23 cellular contexts compared by ENCODE assay signal in the genomic region with DNA sequence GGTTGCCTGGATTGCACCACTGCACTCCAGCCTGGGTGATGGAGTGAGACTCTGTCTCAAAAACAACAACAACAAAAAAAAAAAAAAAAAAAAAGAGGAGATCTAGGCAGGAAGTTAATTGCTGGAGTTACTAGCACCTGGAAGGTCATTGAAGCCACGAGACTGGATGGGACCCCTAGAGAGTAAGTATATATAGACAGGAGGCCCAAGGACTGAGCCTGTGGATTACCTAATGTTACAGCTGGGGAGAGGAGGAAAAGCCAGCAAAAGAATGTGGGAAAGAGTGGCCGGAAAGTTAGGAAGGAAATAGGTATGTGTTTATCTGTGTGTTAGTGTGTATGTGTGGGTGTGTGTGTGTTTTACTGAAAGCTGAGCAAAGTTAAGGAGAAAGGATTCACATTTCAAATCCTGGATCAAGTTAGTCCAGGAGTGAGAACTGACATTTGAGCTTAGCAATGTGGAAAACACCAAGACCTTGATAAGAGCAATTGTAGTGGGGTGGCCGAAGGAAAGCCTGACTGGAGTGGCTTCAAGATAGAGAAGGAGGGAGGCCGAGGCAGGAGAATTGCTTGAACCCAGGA. TPM values are rescaled to one million over a fixed set of nuclear protein-coding genes. Genes with fewer than 3 reads are reported as not detected.
DNase-seq lines count a peak whose midpoint lies in the region; ATAC-seq, FAIRE-seq and TF ChIP-seq lines count a peak whose summit lies in the region.
"Had no signal": no experiment of that assay in that cellular context is flagged by ENCODE, and none has a peak within 500 bp of the region (broad histone marks: within the 10 kb centered on the region; RNA-seq: fewer than 3 reads in every experiment).

No MANE protein-coding gene starts in this region.

- H3K79me2 ChIP-seq in endothelial cell of umbilical vein (ENCODE audit: control insufficient read depth, insufficient read depth, low read length) (no peaks in the 10 kb centered on the region), neural progenitor cell (ENCODE audit: low read depth) (no peaks in the 10 kb centered on the region)

- H3K4me3 ChIP-seq in endothelial cell of umbilical vein (replicated peaks in 1 of 3; ENCODE audit: insufficient read depth in 1 of 3, low read depth in 1 of 3, low read length in 3 of 3) (no peak overlapping the region), neural progenitor cell (no peak overlapping the region)
- H3K4me3 ChIP-seq: HAP-1, MG63, Peyer's patch had no signal

- H3K27me3 ChIP-seq in endothelial cell of umbilical vein (ENCODE audit: control insufficient read depth in 2 of 2, insufficient read depth in 2 of 2, low read length in 2 of 2) (peaks cover 0 to 3% of the 10 kb centered on the region in 2 experiments), neural progenitor cell (no peaks in the 10 kb centered on the region)
- H3K27me3 ChIP-seq: MG63, Peyer's patch had no signal

- no peak overlapping the region for H3K4me2 ChIP-seq in endothelial cell of umbilical vein (ENCODE audit: insufficient read depth, low read length)
- H3K4me2 ChIP-seq in neural progenitor cell: no peak overlapping the region

- no peaks in the 10 kb centered on the region for H3K36me3 Mint-ChIP-seq in neural progenitor cell
- H3K36me3 Mint-ChIP-seq: IgD-negative memory B cell had no signal

- H3K4me1 ChIP-seq in endothelial cell of umbilical vein (ENCODE audit: control insufficient read depth, extremely low read depth, insufficient read depth, low read length) (no peaks in the 10 kb centered on the region), neural progenitor cell (peaks cover 16% of the 10 kb centered on the region)
- H3K4me1 ChIP-seq: HAP-1, Peyer's patch had no signal

- H3K9me3 ChIP-seq in endothelial cell of umbilical vein (replicated peaks; ENCODE audit: control insufficient read depth, insufficient read depth, low read length) (no peaks in the 10 kb centered on the region), neural progenitor cell (ENCODE audit: low read depth) (no peaks in the 10 kb centered on the region)
- H3K9me3 ChIP-seq: HAP-1, MG63, Peyer's patch had no signal

- H4K20me1 ChIP-seq in endothelial cell of umbilical vein (replicated peaks; ENCODE audit: control insufficient read depth, extremely low read depth, insufficient read depth, low read length): no peaks in the 10 kb centered on the region
- H4K20me1 ChIP-seq in neural progenitor cell (ENCODE audit: low read depth): peaks cover 27% of the 10 kb centered on the region

- peak overlapping the region; percentile 7 for H3K27ac Mint-ChIP-seq in neural progenitor cell
- H3K27ac Mint-ChIP-seq: B cell, IgD-negative memory B cell had no signal

- intact Hi-C loops in endothelial cell of umbilical vein (cut with micrococcal nuclease): no loop called here

- H3K9me1 ChIP-seq in endothelial cell of umbilical vein (replicated peaks; ENCODE audit: control insufficient read depth, extremely low read depth, insufficient read depth, low read length): no peaks in the 10 kb centered on the region

- POLR2A ChIA-PET in endothelial cell of umbilical vein (lab: Charles Lee): no interaction called here

- H2AFZ ChIP-seq in endothelial cell of umbilical vein (ENCODE audit: low read depth, low read length) (no peak overlapping the region), neural progenitor cell (replicated peaks) (no peak overlapping the region)

- CTCF ChIA-PET in endothelial cell of umbilical vein (lab: Charles Lee): interaction anchor here (1.2 kb wide), 1 partner anchor 15 kb away, joined by 3 read pairs; no protein-coding TSS in a partner anchor

- no peak for TF ChIP-seq CTCF in endothelial cell of umbilical vein (IDR thresholded peaks at IDR 0.05; ENCODE audit: extremely low read depth in 1 of 2, insufficient read depth in 1 of 2, low read depth in 1 of 2, low read length in 2 of 2)
- TF ChIP-seq CTCF in neural progenitor cell (IDR thresholded peaks at IDR 0.05): no peak

- H3K9ac ChIP-seq in endothelial cell of umbilical vein (replicated peaks; ENCODE audit: extremely low read depth, insufficient read depth, low read length): no peak overlapping the region
- no peak overlapping the region for H3K9ac ChIP-seq in neural progenitor cell

- peaks cover 4% of the 10 kb centered on the region for H3F3A ChIP-seq in neural progenitor cell (ENCODE audit: low read depth)

- TF ChIP-seq POLR2A in endothelial cell of umbilical vein (IDR thresholded peaks at IDR 0.05; ENCODE audit: low read depth, low read length): no peak

- H3K4me1 Mint-ChIP-seq in neural progenitor cell: peaks cover 34% of the 10 kb centered on the region

- no peak for ATAC-seq in HG03025 (IDR thresholded peaks at IDR 0.05; ENCODE audit: low FRiP score, unreplicated experiment)

- dilution Hi-C loops in endothelial cell of umbilical vein (cut with MboI; ENCODE audit: extremely low pct_ligation_motif_present, low sequenced_read_pairs): no loop called here

- H3K36me3 ChIP-seq in endothelial cell of umbilical vein (ENCODE audit: control insufficient read depth in 2 of 2, extremely low read depth in 1 of 2, insufficient read depth in 2 of 2, low read length in 2 of 2): no peaks in the 10 kb centered on the region
- no peaks in the 10 kb centered on the region for H3K36me3 ChIP-seq in neural progenitor cell
- H3K36me3 ChIP-seq: HAP-1, MG63, Peyer's patch had no signal

- peak in 2 of 3 experiments; percentile 23 to 47 for DNase-seq in NCI-H1417 (lab: John Stamatoyannopoulos, UW)
- DNase-seq in NCI-H1417 treated with DMSO at 0.1 percent for 48 hours (lab: John Stamatoyannopoulos, UW): no peak
- DNase-seq in NCI-H69 (lab: John Stamatoyannopoulos, UW): peak; percentile 88
- peak; percentile 20 for DNase-seq in endothelial cell of umbilical vein (ENCODE audit: low read depth, low spot score)
- DNase-seq in neural progenitor cell (ENCODE audit: low spot score): no peak
- no peak for DNase-seq in GDM1 (lab: John Stamatoyannopoulos, UW)
- DNase-seq in hippocampal formation (lab: John Stamatoyannopoulos, UW): no peak
- DNase-seq: COR-L47; DMS 273 treated with DMSO at 0.1 percent for 48 hours; DND-41; GF-D8; Karpas-422; MG63; NCI-H1092; NCI-H1694 treated with DMSO at 0.1 percent for 48 hours; NCI-H526; NK-92 treated with Interleukin-12 subunit alpha and Interleukin-12 subunit beta, amount 100 ng/mL, for 24 hours; Peyer's patch had no signal

- H3K27me3 Mint-ChIP-seq in neural progenitor cell (ENCODE audit: insufficient read depth, low read depth): no peaks in the 10 kb centered on the region
- H3K27me3 Mint-ChIP-seq: B cell, IgD-negative memory B cell had no signal

- no peaks in the 10 kb centered on the region for H3K9me3 Mint-ChIP-seq in neural progenitor cell
- H3K9me3 Mint-ChIP-seq: IgD-negative memory B cell had no signal

- no peak overlapping the region for H3K4me3 Mint-ChIP-seq in neural progenitor cell
- H3K4me3 Mint-ChIP-seq: B cell, IgD-negative memory B cell had no signal

- H3K27ac ChIP-seq in endothelial cell of umbilical vein (ENCODE audit: insufficient read depth, low read depth, low read length) (no peak overlapping the region), neural progenitor cell (no peak overlapping the region)
- H3K27ac ChIP-seq: 22Rv1, Peyer's patch had no signal

- no peak for FAIRE-seq in endothelial cell of umbilical vein (lab: Jason Lieb, UNC)

- no TSS peak for BruUV-seq in endothelial cell of umbilical vein (replicated peaks; lab: Mats Ljungman, UMichigan)

TF ChIP-seq in endothelial cell of umbilical vein, 7 proteins besides CTCF, POLR2A, EP300 and RAD21:
- TF ChIP-seq GATA2 (IDR thresholded peaks at IDR 0.05; ENCODE audit: insufficient read depth, insufficient read length, low read depth, low read length) (no peak), FOS (IDR thresholded peaks at IDR 0.05; ENCODE audit: borderline replicate concordance, insufficient read depth, low read length) (no peak), JUN (IDR thresholded peaks at IDR 0.05; ENCODE audit: borderline replicate concordance, insufficient read depth, insufficient read length, low read depth) (no peak)

RNA-seq across cellular contexts. Expression of a gene that starts 38.4 kb away (rescaled TPM):
- 7.7 and 9.6 TPM in 2 replicates for total RNA-seq in endothelial cell of umbilical vein
- 3.2 and 3.4 TPM in 2 replicates for polyA plus RNA-seq in endothelial cell of umbilical vein
- polyA plus RNA-seq in endothelial cell of umbilical vein (2011; cell fraction: cytosol; rRNA removed): 2.5 and 2.8 TPM in 2 replicates
- polyA plus RNA-seq in endothelial cell of umbilical vein (2011; cell fraction: nucleus; rRNA removed): 12.8 and 15.9 TPM in 2 replicates
- 1.6 and 2.0 TPM in 2 replicates for polyA plus RNA-seq in endothelial cell of umbilical vein (2012)
- polyA minus RNA-seq in endothelial cell of umbilical vein: 7.5 and 9.3 TPM in 2 replicates
- not detected for polyA minus RNA-seq in endothelial cell of umbilical vein (2011; cell fraction: cytosol; rRNA and poly(A)+ RNA removed)
- 8.5 and 8.8 TPM in 2 replicates for polyA minus RNA-seq in endothelial cell of umbilical vein (2011; cell fraction: nucleus; rRNA and poly(A)+ RNA removed)
- total RNA-seq in neural progenitor cell (ENCODE audit: low replicate concordance): 36.3 and 45.0 TPM in 2 replicates

RNA-seq across cellular contexts. Expression of a gene that starts 59.3 kb away (rescaled TPM):
- total RNA-seq in endothelial cell of umbilical vein (0.90 and 2.0 TPM in 2 replicates), neural progenitor cell (ENCODE audit: low replicate concordance) (18.6 and 20.7 TPM in 2 replicates)
- 0.07 and 0.08 TPM in 2 replicates for polyA plus RNA-seq in endothelial cell of umbilical vein
- 0.13 TPM in 2 replicates for polyA plus RNA-seq in endothelial cell of umbilical vein (2011; cell fraction: cytosol; rRNA removed)
- polyA plus RNA-seq in endothelial cell of umbilical vein (2011; cell fraction: nucleus; rRNA removed): 0.07 and 0.11 TPM in 2 replicates
- 0.05 and 0.27 TPM in 2 replicates for polyA plus RNA-seq in endothelial cell of umbilical vein (2012)
- polyA minus RNA-seq in endothelial cell of umbilical vein: 0.27 and 0.32 TPM in 2 replicates
- polyA minus RNA-seq in endothelial cell of umbilical vein (2011; cell fraction: cytosol; rRNA and poly(A)+ RNA removed): not detected
- not detected in 2 replicates for polyA minus RNA-seq in endothelial cell of umbilical vein (2011; cell fraction: nucleus; rRNA and poly(A)+ RNA removed)

Comparison
In these comparisons a context has a peak if more than half of its experiments do, and no peak if none do; other contexts are left out.
1. DNase-seq: peak in NCI-H1417 (2 of 3), NCI-H69 (single experiment) and endothelial cell of umbilical vein (single experiment); none in NCI-H1417 treated with DMSO at 0.1 percent for 48 hours (single experiment), neural progenitor cell (single experiment), GDM1 (single experiment) and hippocampal formation (0 of 2).